1 cellular context compared by ENCODE assay signal in the genomic region with DNA sequence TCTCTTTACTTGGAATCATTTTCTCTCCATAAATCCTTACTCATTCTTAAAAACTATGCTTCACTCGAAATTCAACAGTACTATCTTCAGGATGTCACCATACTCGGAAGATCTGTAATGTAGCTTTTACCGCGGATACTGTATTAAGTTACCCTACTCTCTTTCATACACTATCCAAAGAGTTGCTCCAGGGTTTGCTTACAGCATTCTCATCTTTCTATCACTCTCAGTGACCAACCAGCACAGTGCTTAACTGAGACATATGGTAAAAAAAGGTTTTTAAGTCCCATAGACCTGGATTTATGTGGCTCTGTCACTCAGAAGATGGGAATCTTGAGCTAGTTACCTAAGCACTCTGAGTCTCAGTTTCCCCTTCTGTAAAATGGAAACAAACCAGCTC.
TF ChIP-seq lines count a peak whose summit lies in the region.

No MANE protein-coding gene starts in this region.

TF ChIP-seq in HepG2, 621 proteins besides CTCF, POLR2A, EP300 and RAD21:
- TF ChIP-seq, protein P1, sequence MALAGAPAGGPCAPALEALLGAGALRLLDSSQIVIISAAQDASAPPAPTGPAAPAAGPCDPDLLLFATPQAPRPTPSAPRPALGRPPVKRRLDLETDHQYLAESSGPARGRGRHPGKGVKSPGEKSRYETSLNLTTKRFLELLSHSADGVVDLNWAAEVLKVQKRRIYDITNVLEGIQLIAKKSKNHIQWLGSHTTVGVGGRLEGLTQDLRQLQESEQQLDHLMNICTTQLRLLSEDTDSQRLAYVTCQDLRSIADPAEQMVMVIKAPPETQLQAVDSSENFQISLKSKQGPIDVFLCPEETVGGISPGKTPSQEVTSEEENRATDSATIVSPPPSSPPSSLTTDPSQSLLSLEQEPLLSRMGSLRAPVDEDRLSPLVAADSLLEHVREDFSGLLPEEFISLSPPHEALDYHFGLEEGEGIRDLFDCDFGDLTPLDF (CRISPR knock-in tag; IDR thresholded peaks at IDR 0.05) = no peak
- peak; percentile 54; the same call in 1 of the 2 replicates for TF ChIP-seq ZNF629 (CRISPR knock-in tag; conservative IDR thresholded peaks at IDR 0.05)
TF ChIP-seq in HepG2: peak in this region for 1.
